In genomic region chr5:132467292-132467984, GRCh38 we compare ENCODE assay signal across 9 cellular contexts. TPM values are rescaled to one million over a fixed set of nuclear protein-coding genes. Genes with fewer than 3 reads are reported as not detected.
DNase-seq lines count a peak whose midpoint lies in the region; ATAC-seq and TF ChIP-seq lines count a peak whose summit lies in the region.
"Had no signal": no experiment of that assay in that cellular context is flagged by ENCODE, and none has a peak within 500 bp of the region (broad histone marks: within the 10 kb centered on the region; RNA-seq: fewer than 3 reads in every experiment).

No MANE protein-coding gene starts in this region.

- peak overlapping the region; percentile 77 for H3K4me3 Mint-ChIP-seq in activated T-helper 1 cell treated with anti-CD3 and anti-CD28 coated beads, Interleukin-12 subunit alpha, Interleukin-12 subunit beta, Interleukin-2, Interleukin-4 antibody, amounts not matched to agents 30 ng/mL and 10 ng/mL and 1 ng/mL, durations not matched to agents 14 hours and 24 hours and 36 hours
- H3K4me3 Mint-ChIP-seq in endodermal cell: no peak overlapping the region

- no peaks in the 10 kb centered on the region for H3K27me3 ChIP-seq in heart left ventricle
- H3K27me3 ChIP-seq in upper lobe of left lung: no peaks in the 10 kb centered on the region
- no peaks in the 10 kb centered on the region for H3K27me3 ChIP-seq in BE2C
- H3K27me3 ChIP-seq in endodermal cell (ENCODE audit: control insufficient read depth, insufficient read depth, low read length, poor library complexity, severe bottlenecking): no peaks in the 10 kb centered on the region

- no peaks in the 10 kb centered on the region for H3K27me3 Mint-ChIP-seq in activated T-helper 1 cell treated with anti-CD3 and anti-CD28 coated beads, Interleukin-12 subunit alpha, Interleukin-12 subunit beta, Interleukin-2, Interleukin-4 antibody, amounts not matched to agents 30 ng/mL and 10 ng/mL and 1 ng/mL, durations not matched to agents 14 hours and 24 hours and 36 hours (ENCODE audit: insufficient read depth)
- H3K27me3 Mint-ChIP-seq in endodermal cell (ENCODE audit: insufficient read depth): no peaks in the 10 kb centered on the region

- peak overlapping the region in 1 of 12 donors; percentile 26 for H3K4me3 ChIP-seq in heart left ventricle
- no peak overlapping the region for H3K4me3 ChIP-seq in upper lobe of left lung
- H3K4me3 ChIP-seq in BE2C (ENCODE audit: low read depth, low read length): no peak overlapping the region
- H3K4me3 ChIP-seq in endodermal cell (ENCODE audit: low read length): no peak overlapping the region
- H3K4me3 ChIP-seq: prostate gland had no signal

- no peak for TF ChIP-seq CTCF in heart left ventricle (IDR thresholded peaks at IDR 0.05)
- no peak for TF ChIP-seq CTCF in upper lobe of left lung (IDR thresholded peaks at IDR 0.05)
- no peak for TF ChIP-seq CTCF in BE2C (IDR thresholded peaks at IDR 0.05; ENCODE audit: low read depth, low read length)
- no peak for TF ChIP-seq CTCF in endodermal cell (conservative IDR thresholded peaks at IDR 0.05)

- H3K9ac ChIP-seq in endodermal cell (ENCODE audit: extremely low read depth, low read length, poor library complexity, severe bottlenecking): no peak overlapping the region

- H3K9me3 ChIP-seq in heart left ventricle: peaks cover 0 to 6% (median 0%) of the 10 kb centered on the region in 12 donors
- H3K9me3 ChIP-seq in upper lobe of left lung: no peaks in the 10 kb centered on the region
- no peaks in the 10 kb centered on the region for H3K9me3 ChIP-seq in BE2C
- peaks cover 4% of the 10 kb centered on the region for H3K9me3 ChIP-seq in endodermal cell (ENCODE audit: control insufficient read depth, low read length)
- H3K9me3 ChIP-seq: prostate gland had no signal

- H3K9me3 Mint-ChIP-seq in activated T-helper 1 cell treated with anti-CD3 and anti-CD28 coated beads, Interleukin-12 subunit alpha, Interleukin-12 subunit beta, Interleukin-2, Interleukin-4 antibody, amounts not matched to agents 30 ng/mL and 10 ng/mL and 1 ng/mL, durations not matched to agents 14 hours and 24 hours and 36 hours: no peaks in the 10 kb centered on the region
- peaks cover 9% of the 10 kb centered on the region for H3K9me3 Mint-ChIP-seq in endodermal cell

- TF ChIP-seq POLR2A in heart left ventricle (IDR thresholded peaks at IDR 0.05): no peak
- no peak for TF ChIP-seq POLR2A in upper lobe of left lung (IDR thresholded peaks at IDR 0.05)

- peaks cover 93% of the 10 kb centered on the region for H3K4me1 Mint-ChIP-seq in activated T-helper 1 cell treated with anti-CD3 and anti-CD28 coated beads, Interleukin-12 subunit alpha, Interleukin-12 subunit beta, Interleukin-2, Interleukin-4 antibody, amounts not matched to agents 30 ng/mL and 10 ng/mL and 1 ng/mL, durations not matched to agents 14 hours and 24 hours and 36 hours (ENCODE audit: low read depth)
- H3K4me1 Mint-ChIP-seq in endodermal cell: peaks cover 12% of the 10 kb centered on the region

- WGBS in heart left ventricle, 4 donors: 82 to 89% (median 86%) methylated on average over 4 of the region's 4 CpGs
- 51 to 65% methylated on average over 3 to 4 of the region's 4 CpGs for WGBS in upper lobe of left lung, 2 donors
- WGBS in endodermal cell (ENCODE audit: insufficient coverage in 1 of 2, insufficient read length in 1 of 2), 2 experiments: 89 to 100% methylated on average over 2 to 4 of the region's 4 CpGs

- ATAC-seq in heart left ventricle: no peak
- ATAC-seq in Right ventricle myocardium inferior: no peak
- peak; percentile 28 for ATAC-seq in HG03439 (IDR thresholded peaks at IDR 0.05; ENCODE audit: unreplicated experiment)
- peak in 1 of 2 donors; percentile 31 for ATAC-seq in upper lobe of left lung (ENCODE audit: low FRiP score in 2 of 2)

- intact Hi-C loops in heart left ventricle (cut with DNase I): no loop called here
- intact Hi-C loops in Right ventricle myocardium inferior (cut with DNase I): no loop called here
- intact Hi-C loops in activated T-helper 1 cell treated with anti-CD3 and anti-CD28 coated beads, Interleukin-12 subunit alpha, Interleukin-12 subunit beta, Interleukin-2, Interleukin-4 antibody, amounts not matched to agents 30 ng/mL and 10 ng/mL and 1 ng/mL, durations not matched to agents 14 hours and 24 hours and 36 hours (cut with micrococcal nuclease): no loop called here

- peak overlapping the region in 8 of 12 donors; percentile 9 to 92 (median 51) for H3K27ac ChIP-seq in heart left ventricle
- H3K27ac ChIP-seq in upper lobe of left lung: peak overlapping the region; percentile 70 to 88 (median 84)
- H3K27ac ChIP-seq in endodermal cell (ENCODE audit: low read depth, low read length): no peak overlapping the region
- H3K27ac ChIP-seq: prostate gland had no signal

- TF ChIP-seq EP300 in upper lobe of left lung (IDR thresholded peaks at IDR 0.05): no peak

- H3K27ac Mint-ChIP-seq in activated T-helper 1 cell treated with anti-CD3 and anti-CD28 coated beads, Interleukin-12 subunit alpha, Interleukin-12 subunit beta, Interleukin-2, Interleukin-4 antibody, amounts not matched to agents 30 ng/mL and 10 ng/mL and 1 ng/mL, durations not matched to agents 14 hours and 24 hours and 36 hours: peak overlapping the region; percentile 79
- no peak overlapping the region for H3K27ac Mint-ChIP-seq in endodermal cell

- peaks cover 5 to 99% (median 65%) of the 10 kb centered on the region in 12 donors for H3K4me1 ChIP-seq in heart left ventricle
- peaks cover 58 to 79% (median 70%) of the 10 kb centered on the region in 4 donors for H3K4me1 ChIP-seq in upper lobe of left lung
- H3K4me1 ChIP-seq in BE2C: no peaks in the 10 kb centered on the region; the same call in 1 of the 2 replicates
- no peaks in the 10 kb centered on the region for H3K4me1 ChIP-seq in endodermal cell (ENCODE audit: control insufficient read depth, insufficient read depth, low read length)

- DNase-seq in heart left ventricle: peak in 1 of 5 donors; percentile 15
- DNase-seq in Right ventricle myocardium inferior (ENCODE audit: missing footprints): no peak
- no peak for DNase-seq in activated T-helper 1 cell treated with anti-CD3 and anti-CD28 coated beads, Interleukin-12 subunit alpha, Interleukin-12 subunit beta, Interleukin-2, Interleukin-4 antibody, amounts not matched to agents 30 ng/mL and 10 ng/mL and 1 ng/mL, durations not matched to agents 14 hours and 24 hours and 36 hours (ENCODE audit: low spot score)
- no peak for DNase-seq in upper lobe of left lung
- no peak for DNase-seq in BE2C
- no peak for DNase-seq in SK-N-DZ (ENCODE audit: low spot score)
- no peak for DNase-seq in endodermal cell

- H3K36me3 ChIP-seq in heart left ventricle (peaks cover 0 to 26% (median 3%) of the 10 kb centered on the region in 9 donors), upper lobe of left lung (peaks cover 0 to 10% (median 0%) of the 10 kb centered on the region in 4 donors), BE2C (no peaks in the 10 kb centered on the region), endodermal cell (ENCODE audit: control insufficient read depth, insufficient read depth, low read length) (no peaks in the 10 kb centered on the region)

- peaks cover 21% of the 10 kb centered on the region for H3K36me3 Mint-ChIP-seq in activated T-helper 1 cell treated with anti-CD3 and anti-CD28 coated beads, Interleukin-12 subunit alpha, Interleukin-12 subunit beta, Interleukin-2, Interleukin-4 antibody, amounts not matched to agents 30 ng/mL and 10 ng/mL and 1 ng/mL, durations not matched to agents 14 hours and 24 hours and 36 hours (ENCODE audit: low read depth)
- no peaks in the 10 kb centered on the region for H3K36me3 Mint-ChIP-seq in endodermal cell (ENCODE audit: low read depth)

RNA-seq across cellular contexts. Expression of gene IRF1, which starts 23.1 kb away (rescaled TPM):
- 100 to 1,000 TPM in 1 of 9 donors, 10 to 100 TPM in 7, 1 to 10 TPM in 1; 9.2 to 190 (median 18.4) TPM for total RNA-seq in heart left ventricle
- polyA plus RNA-seq in heart left ventricle: 10 to 100 TPM in 1 of 2 donors, 1 to 10 TPM in 1; 7.5 to 12.2 TPM
- total RNA-seq in Right ventricle myocardium inferior: 12.7 TPM
- 190 and 198 TPM in 2 replicates for total RNA-seq in activated T-helper 1 cell treated with anti-CD3 and anti-CD28 coated beads, Interleukin-12 subunit alpha, Interleukin-12 subunit beta, Interleukin-2, Interleukin-4 antibody, amounts not matched to agents 30 ng/mL and 10 ng/mL and 1 ng/mL, durations not matched to agents 14 hours and 24 hours and 36 hours
- total RNA-seq in upper lobe of left lung: 10 to 100 TPM; 42.1 to 94.3 (median 79.3) TPM
- polyA plus RNA-seq in BE2C (2012; ENCODE audit: insufficient read depth, insufficient read length, low read depth): 22.5 TPM
- 1.4 and 1.5 TPM in 2 replicates for polyA plus RNA-seq in SK-N-DZ (2014; cell fraction: cytosol; rRNA removed)
- polyA plus RNA-seq in SK-N-DZ (2014; cell fraction: nucleus; rRNA removed): 0.74 and 1.9 TPM in 2 replicates
- 1 to 10 TPM; 5.6 to 7.3 TPM for total RNA-seq in endodermal cell
- polyA plus RNA-seq in endodermal cell (2013, experiment 1 of 2): 2.2 TPM
- 4.5 TPM for polyA plus RNA-seq in endodermal cell (2013, experiment 2 of 2)
